ENCODE assay signal across 16 cellular contexts in genomic region chr17:48639136-48639535, GRCh38. TPM values are rescaled to one million over a fixed set of nuclear protein-coding genes. Genes with fewer than 3 reads are reported as not detected.
DNase-seq lines count a peak whose midpoint lies in the region; ATAC-seq, FAIRE-seq and TF ChIP-seq lines count a peak whose summit lies in the region.
"Had no signal": no experiment of that assay in that cellular context is flagged by ENCODE, and none has a peak within 500 bp of the region (broad histone marks: within the 10 kb centered on the region; RNA-seq: fewer than 3 reads in every experiment).

No MANE protein-coding gene starts in this region.

- H3K9ac ChIP-seq in Karpas-422 (ENCODE audit: low read length) (no peak overlapping the region), smooth muscle cell (ENCODE audit: low read depth) (peak overlapping the region; percentile 85), kidney (ENCODE audit: low read length in 2 of 2) (no peak overlapping the region)

- 67% methylated on average over 5 of the region's 5 CpGs for WGBS in smooth muscle cell (ENCODE audit: low lambda C conversion rate)

- H3K27me3 Mint-ChIP-seq in WTC11 (ENCODE audit: low read depth) = peaks cover 100% of the 10 kb centered on the region; the same call in 1 of the 2 replicates

- peaks cover 21% of the 10 kb centered on the region for H3K4me1 ChIP-seq in Karpas-422 (ENCODE audit: low read length)
- peaks cover 4% of the 10 kb centered on the region for H3K4me1 ChIP-seq in smooth muscle cell (ENCODE audit: low read depth)
- H3K4me1 ChIP-seq in kidney (ENCODE audit: control insufficient read depth in 1 of 2, insufficient read depth in 1 of 2, low read depth in 1 of 2, low read length in 2 of 2) = no peaks in the 10 kb centered on the region

- H3K9me3 ChIP-seq in Karpas-422 (ENCODE audit: low read length) (no peaks in the 10 kb centered on the region), smooth muscle cell (replicated peaks; ENCODE audit: low read depth) (no peaks in the 10 kb centered on the region), kidney (ENCODE audit: control insufficient read depth in 1 of 2, low read length in 2 of 2) (no peaks in the 10 kb centered on the region)
- H3K9me3 ChIP-seq: HAP-1 had no signal

- ATAC-seq in WTC11 (0 out of 2 replicates have a peak, but pooled peaks have one; percentile 3), GM19467 (IDR thresholded peaks at IDR 0.05; ENCODE audit: unreplicated experiment) (no peak)
- ATAC-seq: CD8-positive, alpha-beta T cell had no signal

- H3F3A ChIP-seq in smooth muscle cell (ENCODE audit: low read depth) = peaks cover 36% of the 10 kb centered on the region

- intact Hi-C loops in kidney (cut with DNase I) = no loop called here

- H3K27ac ChIP-seq in Karpas-422 (ENCODE audit: low read length) = no peak overlapping the region
- H3K27ac ChIP-seq in smooth muscle cell (ENCODE audit: low read depth) = peak overlapping the region; percentile 95
- no peak overlapping the region for H3K27ac ChIP-seq in kidney (ENCODE audit: low read depth in 2 of 2, low read length in 2 of 2)

- H3K9me3 Mint-ChIP-seq in WTC11 = no peaks in the 10 kb centered on the region
- H3K9me3 Mint-ChIP-seq: CD8-positive, alpha-beta T cell had no signal

- H2AFZ ChIP-seq in Karpas-422 (ENCODE audit: low read length) (no peak overlapping the region; the same call in 1 of the 2 replicates), smooth muscle cell (ENCODE audit: low read depth) (no peak overlapping the region)

- no peaks in the 10 kb centered on the region for H3K36me3 Mint-ChIP-seq in WTC11
- H3K36me3 Mint-ChIP-seq: CD8-positive, alpha-beta T cell had no signal

- no peaks in the 10 kb centered on the region for H4K20me1 ChIP-seq in Karpas-422 (ENCODE audit: insufficient read depth, low read depth, low read length)
- H4K20me1 ChIP-seq in smooth muscle cell (ENCODE audit: low read depth) = peaks cover 9% of the 10 kb centered on the region

- no peaks in the 10 kb centered on the region for H3K9me2 ChIP-seq in Karpas-422 (replicated peaks; ENCODE audit: insufficient read depth, low read length)

- CTCF ChIA-PET in WTC11 (lab: Charles Lee) = no interaction called here

- H3K27me3 ChIP-seq in Karpas-422 (ENCODE audit: low read length) = no peaks in the 10 kb centered on the region
- peaks cover 5% of the 10 kb centered on the region for H3K27me3 ChIP-seq in smooth muscle cell (ENCODE audit: low read depth)

- FAIRE-seq in D721Med (lab: Jason Lieb, UNC) (no peak), kidney (lab: Jason Lieb, UNC) (no peak)

- no peak overlapping the region for H3K4me3 Mint-ChIP-seq in WTC11
- H3K4me3 Mint-ChIP-seq: CD8-positive, alpha-beta T cell had no signal

- H3K79me2 ChIP-seq in Karpas-422 (ENCODE audit: low read length) (no peaks in the 10 kb centered on the region), smooth muscle cell (ENCODE audit: low read depth) (peaks cover 70% of the 10 kb centered on the region)

- no peak overlapping the region for H3K4me2 ChIP-seq in Karpas-422 (ENCODE audit: low read depth, low read length, poor library complexity, severe bottlenecking)
- peak overlapping the region; percentile 51 for H3K4me2 ChIP-seq in smooth muscle cell

- TF ChIP-seq CTCF in WTC11 (IDR thresholded peaks at IDR 0.05) (no peak), smooth muscle cell (IDR thresholded peaks at IDR 0.05; ENCODE audit: borderline replicate concordance, insufficient read depth, poor library complexity, severe bottlenecking) (no peak), D721Med (IDR thresholded peaks at IDR 0.05; ENCODE audit: insufficient read depth, missing control alignments) (no peak), kidney (IDR thresholded peaks at IDR 0.05; ENCODE audit: borderline replicate concordance, extremely low read depth, insufficient read depth) (no peak)

- H3K4me3 ChIP-seq in Karpas-422 (ENCODE audit: low read length) = no peak overlapping the region
- no peak overlapping the region for H3K4me3 ChIP-seq in smooth muscle cell
- H3K4me3 ChIP-seq in kidney (ENCODE audit: low read length in 2 of 2) = no peak overlapping the region
- H3K4me3 ChIP-seq: HAP-1 had no signal

- DNase-seq in Karpas-422 (peak; percentile 46), WTC11 (ENCODE audit: low spot score) (no peak), left kidney (ENCODE audit: low read depth, low spot score) (peak; percentile 9), smooth muscle cell (lab: John Stamatoyannopoulos, UW; ENCODE audit: unreplicated experiment) (no peak), NCI-H510A treated with DMSO at 0.1 percent for 48 hours (lab: John Stamatoyannopoulos, UW) (no peak), D721Med (ENCODE audit: insufficient read length, low spot score) (no peak), kidney (no peak)
- DNase-seq: CD8-positive, alpha-beta T cell; NCI-H1092 treated with DMSO at 0.1 percent for 48 hours; NCI-H1694 treated with DMSO at 0.1 percent for 48 hours; NCI-H446; NCI-H774; SHP77 treated with DMSO at 0.1 percent for 48 hours had no signal

- H3K27ac Mint-ChIP-seq in WTC11 = no peak overlapping the region
- H3K27ac Mint-ChIP-seq: CD8-positive, alpha-beta T cell had no signal

- no peaks in the 10 kb centered on the region for H3K36me3 ChIP-seq in Karpas-422 (ENCODE audit: insufficient read depth, low read length)
- H3K36me3 ChIP-seq in smooth muscle cell (ENCODE audit: low read depth) = no peaks in the 10 kb centered on the region
- no peaks in the 10 kb centered on the region for H3K36me3 ChIP-seq in kidney (ENCODE audit: control insufficient read depth in 1 of 2, insufficient read depth in 2 of 2, low read length in 2 of 2)
- H3K36me3 ChIP-seq: HAP-1 had no signal

- POLR2A ChIA-PET in WTC11 (lab: Charles Lee) = no interaction called here

- H3K4me1 Mint-ChIP-seq in WTC11 = peaks cover 22% of the 10 kb centered on the region

TF ChIP-seq in WTC11, 78 proteins besides CTCF, POLR2A, EP300 and RAD21 (continues in another document):
- TF ChIP-seq JAZF1 (CRISPR knock-in tag; IDR thresholded peaks at IDR 0.05) (no peak), SMAD3 (CRISPR knock-in tag; IDR thresholded peaks at IDR 0.05; ENCODE audit: borderline replicate concordance) (no peak), ZNF281 (CRISPR knock-in tag; IDR thresholded peaks at IDR 0.05) (no peak), CREM (CRISPR knock-in tag; IDR thresholded peaks at IDR 0.05) (no peak)

RNA-seq across cellular contexts. Expression of gene HOXB9, which starts 13.0 kb away (rescaled TPM):
- total RNA-seq in Karpas-422 (2014; rRNA removed; shearing (Covaris generic); ENCODE audit: low replicate concordance) = 0.82 and 3.1 TPM in 2 replicates
- total RNA-seq in WTC11 (2021) = 0.09 to 0.24 TPM (median 0.09 TPM) in 3 replicates
- 24.3 and 25.8 TPM in 2 replicates for total RNA-seq in smooth muscle cell
- polyA plus RNA-seq in smooth muscle cell = 6.9 and 13.8 TPM in 2 replicates
- total RNA-seq in kidney = 45.8 TPM
- polyA plus RNA-seq in kidney (ENCODE audit: insufficient read depth, low read depth, low replicate concordance) = 29.2 TPM
- total RNA-seq: CD8-positive, alpha-beta T cell had no signal
- polyA plus RNA-seq: BJ had no signal

RNA-seq across cellular contexts. Expression of gene HOXB8, which starts 24.0 kb away (rescaled TPM):
- 4.2 TPM in 1 of 2 replicates, not detected in the other for total RNA-seq in Karpas-422 (2014; rRNA removed; shearing (Covaris generic); ENCODE audit: low replicate concordance)
- not detected in 3 replicates for total RNA-seq in WTC11 (2021)
- total RNA-seq in smooth muscle cell = 2.0 and 3.8 TPM in 2 replicates
- polyA plus RNA-seq in smooth muscle cell = 0.15 and 0.94 TPM in 2 replicates
- 48.7 TPM for total RNA-seq in kidney
- 19.3 TPM for polyA plus RNA-seq in kidney (ENCODE audit: insufficient read depth, low read depth, low replicate concordance)
- total RNA-seq: CD8-positive, alpha-beta T cell had no signal
- polyA plus RNA-seq: BJ had no signal

RNA-seq across cellular contexts. Expression of gene HOXB7, which starts 28.3 kb away (rescaled TPM):
- 9.7 and 12.1 TPM in 2 replicates for total RNA-seq in Karpas-422 (2014; rRNA removed; shearing (Covaris generic); ENCODE audit: low replicate concordance)
- 0.14 TPM in 1 of 3 replicates, not detected in the others for total RNA-seq in WTC11 (2021)
- total RNA-seq in smooth muscle cell = 13.7 and 16.1 TPM in 2 replicates
- 29.7 and 33.4 TPM in 2 replicates for polyA plus RNA-seq in smooth muscle cell
- total RNA-seq in kidney = 45.4 TPM
- 49.6 TPM for polyA plus RNA-seq in kidney (ENCODE audit: insufficient read depth, low read depth, low replicate concordance)
- polyA plus RNA-seq: BJ had no signal

RNA-seq across cellular contexts. Expression of gene HOXB6, which starts 34.4 kb away (rescaled TPM):
- total RNA-seq in Karpas-422 (2014; rRNA removed; shearing (Covaris generic); ENCODE audit: low replicate concordance) = 0.48 and 0.65 TPM in 2 replicates
- total RNA-seq in WTC11 (2021) (0.11 TPM in 1 of 3 replicates, not detected in the others), smooth muscle cell (6.3 and 7.2 TPM in 2 replicates), kidney (90.2 TPM)
- polyA plus RNA-seq in smooth muscle cell (9.3 and 10.3 TPM in 2 replicates), kidney (ENCODE audit: insufficient read depth, low read depth, low replicate concordance) (44.0 TPM)
- polyA plus RNA-seq: BJ had no signal

RNA-seq across cellular contexts. Expression of gene HOXB5, which starts 45.6 kb away (rescaled TPM):
- not detected in 2 replicates for total RNA-seq in Karpas-422 (2014; rRNA removed; shearing (Covaris generic); ENCODE audit: low replicate concordance)
- total RNA-seq in WTC11 (2021) (not detected in 3 replicates), smooth muscle cell (0.49 and 0.94 TPM in 2 replicates), kidney (27.0 TPM)
- polyA plus RNA-seq in smooth muscle cell (1.4 and 1.8 TPM in 2 replicates), kidney (ENCODE audit: insufficient read depth, low read depth, low replicate concordance) (12.3 TPM)
- total RNA-seq: CD8-positive, alpha-beta T cell had no signal
- polyA plus RNA-seq: BJ had no signal

Comparison
In these comparisons a context has a peak if more than half of its experiments do, and no peak if none do; other contexts are left out.
1. DNase-seq: peak in Karpas-422 (single experiment) and left kidney (single experiment); none in WTC11 (single experiment), smooth muscle cell (single experiment), NCI-H510A treated with DMSO at 0.1 percent for 48 hours (single experiment), D721Med (single experiment) and kidney (single experiment).